8 cellular contexts compared by ENCODE assay signal in the genomic region with DNA sequence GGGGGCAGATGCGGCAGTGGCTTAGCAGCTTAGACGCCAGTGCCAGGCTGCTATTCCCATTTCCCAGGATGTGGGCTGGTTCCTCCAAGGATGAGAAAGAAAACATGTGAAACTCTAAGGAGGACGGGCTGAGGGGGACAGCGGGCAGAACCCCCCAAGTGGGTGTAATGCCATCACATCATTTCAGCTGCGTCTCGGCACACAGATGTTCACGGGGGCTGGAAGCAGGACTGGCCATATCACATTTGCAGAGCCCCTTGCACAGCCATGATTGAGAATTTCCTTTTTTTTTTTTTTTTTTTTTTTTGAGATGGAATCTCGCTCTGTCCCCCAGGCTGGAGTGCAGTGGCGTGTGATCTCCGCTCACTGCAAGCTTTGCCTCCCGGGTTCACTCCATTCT.
"Had no signal": no experiment of that assay in that cellular context is flagged by ENCODE, and none has a peak within 500 bp of the region (broad histone marks: within the 10 kb centered on the region; RNA-seq: fewer than 3 reads in every experiment).

No MANE protein-coding gene starts in this region.

- FAIRE-seq: G401.6, GM12878, GM12891, GM12892, GM18507, GM19239 had no signal

- H3K4me3 ChIP-seq: GM12878 had no signal

- DNase-seq: GDM1, GF-D8 had no signal

- ATAC-seq: GM12878 had no signal
